Comparison of ENCODE assay signal across 8 cellular contexts in the genomic region with DNA sequence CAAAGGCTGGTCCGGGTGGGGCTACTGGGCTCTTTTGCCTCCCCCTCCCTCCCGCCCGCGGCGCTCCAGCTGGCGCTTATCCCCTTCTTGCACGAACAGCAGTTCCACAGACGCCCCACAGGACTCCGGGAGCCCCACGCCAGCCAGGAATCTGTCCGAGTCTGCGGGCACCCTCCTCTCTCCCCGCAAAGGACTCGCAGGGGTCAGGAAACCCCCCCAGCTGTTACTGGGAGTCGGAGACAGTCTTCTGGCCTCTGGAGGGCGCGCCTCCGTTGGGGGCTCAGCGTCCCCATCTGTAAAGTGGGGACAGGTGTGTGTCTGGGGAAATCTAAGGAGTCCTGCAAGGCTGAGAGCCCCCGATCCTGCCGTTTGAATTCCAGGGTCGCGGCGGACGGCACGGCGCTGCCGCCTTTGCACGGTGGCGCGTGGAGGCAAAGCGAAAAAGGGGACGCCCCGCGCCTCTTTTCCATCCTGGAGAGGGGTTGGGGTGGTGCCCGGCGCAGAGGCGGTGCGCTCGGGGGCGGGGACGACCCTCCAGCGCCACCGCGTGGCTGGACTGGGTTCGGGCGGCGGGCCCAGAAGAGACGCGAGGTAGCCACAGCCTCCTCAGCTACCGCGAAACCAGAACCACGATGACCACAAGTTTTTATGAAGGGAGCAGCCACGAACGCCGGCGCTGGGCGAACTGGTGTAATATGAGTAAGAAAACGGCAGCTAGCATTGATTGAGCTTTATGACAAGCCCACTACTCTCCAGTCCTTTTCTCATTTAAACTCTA. TPM values are rescaled to one million over a fixed set of nuclear protein-coding genes. Genes with fewer than 3 reads are reported as not detected.
DNase-seq lines count a peak whose midpoint lies in the region; ATAC-seq and TF ChIP-seq lines count a peak whose summit lies in the region.

No MANE protein-coding gene starts in this region.

- WGBS in stomach, 5 donors: 2 to 6% (median 5%) methylated on average over 37 to 59 of the region's 59 CpGs

- H3K36me3 ChIP-seq in neuron (ENCODE audit: insufficient read depth, low read length) (no peaks in the 10 kb centered on the region), stomach (no peaks in the 10 kb centered on the region)

- H3K27me3 Mint-ChIP-seq in IgD-negative memory B cell: peaks cover 1% of the 10 kb centered on the region

- H3K4me3 Mint-ChIP-seq in IgD-negative memory B cell: peak overlapping the region; percentile 71 to 92 (median 87)

- H3K4me3 ChIP-seq in neuron (ENCODE audit: low read length) (no peak overlapping the region), stomach (peak overlapping the region; percentile 47 to 58 (median 52))

- no peaks in the 10 kb centered on the region for H3K36me3 Mint-ChIP-seq in IgD-negative memory B cell

- H2AFZ ChIP-seq in neuron (ENCODE audit: low read depth, low read length): peak overlapping the region; percentile 62

- TF ChIP-seq POLR2A in stomach (IDR thresholded peaks at IDR 0.05): no peak

- peak overlapping the region; percentile 18 to 90 (median 67) for H3K27ac Mint-ChIP-seq in IgD-negative memory B cell

- TF ChIP-seq EP300 in stomach (IDR thresholded peaks at IDR 0.05): no peak

- H3K4me1 Mint-ChIP-seq in IgD-negative memory B cell: peaks cover 5 to 6% (median 6%) of the 10 kb centered on the region in 3 donors

- peak; percentile 65 for DNase-seq in CMK (ENCODE audit: low read depth)
- DNase-seq in RPMI8226: peak; percentile 75
- peak; percentile 76 for DNase-seq in activated effector memory CD4-positive, alpha-beta T cell treated with Interleukin-2 at 50 U/mL for 16 hours
- peak; percentile 55 for DNase-seq in foreskin melanocyte
- DNase-seq in stomach: peak; percentile 87

- peak in 5 of 7 experiments; percentile 81 to 96 (median 88) for TF ChIP-seq CTCF in stomach (IDR thresholded peaks at IDR 0.05)

- H3K27me3 ChIP-seq in neuron (ENCODE audit: insufficient read depth, low read length): peaks cover 6% of the 10 kb centered on the region
- H3K27me3 ChIP-seq in stomach: peaks cover 0 to 6% (median 0%) of the 10 kb centered on the region in 3 donors

- no peaks in the 10 kb centered on the region for H3K9me3 Mint-ChIP-seq in IgD-negative memory B cell

- intact Hi-C loops in stomach (cut with DNase I; ENCODE audit: low total_unique reads): no loop called here

- ATAC-seq in GM21381 (IDR thresholded peaks at IDR 0.05; ENCODE audit: unreplicated experiment): peak; percentile 83

- H3K9me3 ChIP-seq in neuron (ENCODE audit: low read length) (peaks cover 2% of the 10 kb centered on the region), stomach (no peaks in the 10 kb centered on the region)

- H3K4me1 ChIP-seq in neuron (ENCODE audit: insufficient read depth, low read length) (peaks cover 8% of the 10 kb centered on the region), stomach (peaks cover 7 to 49% (median 26%) of the 10 kb centered on the region in 4 donors)

- H3K27ac ChIP-seq in stomach: peak overlapping the region; percentile 18 to 83 (median 66)

RNA-seq across cellular contexts. Expression of a gene that starts 2.8 kb away (rescaled TPM):
- polyA plus RNA-seq in IgD-negative memory B cell (0.64 TPM), stomach (under 1 TPM in 2 of 3 donors, not detected in 1; 0.08 to 0.31 TPM)
- total RNA-seq in stomach: 1 to 10 TPM in 2 of 5 donors, under 1 TPM in 1, not detected in 2; 0.45 to 1.3 (median 1.2) TPM

RNA-seq across cellular contexts. Expression of a gene that starts 24.4 kb away (rescaled TPM):
- polyA plus RNA-seq in IgD-negative memory B cell (82.0 TPM), stomach (100 to 1,000 TPM; 164 to 322 (median 196) TPM)
- total RNA-seq in stomach: 100 to 1,000 TPM in 3 of 5 donors, 10 to 100 TPM in 2; 25.1 to 890 (median 117) TPM

RNA-seq across cellular contexts. Expression of a gene that starts 29.8 kb away (rescaled TPM):
- polyA plus RNA-seq in IgD-negative memory B cell: 36.2 TPM
- total RNA-seq in stomach: 10 to 100 TPM in 4 of 5 donors, 1 to 10 TPM in 1; 3.5 to 40.6 (median 33.5) TPM
- polyA plus RNA-seq in stomach: 10 to 100 TPM; 22.0 to 37.9 (median 32.1) TPM
